In the genomic region with DNA sequence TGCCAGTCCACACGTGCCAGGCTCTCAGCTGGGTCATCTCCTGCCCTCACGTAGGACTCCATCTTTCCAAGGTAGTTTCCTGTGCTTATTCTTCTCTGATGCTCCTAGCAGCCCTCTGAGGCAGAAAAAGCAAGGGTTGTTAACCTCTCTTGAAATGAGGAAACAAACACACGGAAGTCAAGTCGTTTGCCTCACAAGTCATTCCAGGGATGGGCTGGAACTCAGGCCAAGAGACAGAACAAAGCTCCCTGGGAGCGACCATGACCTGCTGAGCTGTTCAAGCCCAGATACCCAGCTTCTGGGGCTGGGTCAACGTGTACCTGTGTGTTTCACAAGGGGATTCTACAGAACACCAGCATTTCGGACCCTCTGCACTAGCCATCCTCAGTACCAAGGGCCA, we compare ENCODE assay signal across 16 cellular contexts. TPM values are rescaled to one million over a fixed set of nuclear protein-coding genes. Genes with fewer than 3 reads are reported as not detected.
DNase-seq lines count a peak whose midpoint lies in the region; ATAC-seq, FAIRE-seq and TF ChIP-seq lines count a peak whose summit lies in the region.
"Had no signal": no experiment of that assay in that cellular context is flagged by ENCODE, and none has a peak within 500 bp of the region (broad histone marks: within the 10 kb centered on the region; RNA-seq: fewer than 3 reads in every experiment).

No MANE protein-coding gene starts in this region.

- no peak overlapping the region for H3K4me3 Mint-ChIP-seq in activated CD4-positive, alpha-beta memory T cell treated with anti-CD3 and anti-CD28 coated beads for 36 hours
- H3K4me3 Mint-ChIP-seq in CD4-positive, alpha-beta T cell, result no peak overlapping the region
- H3K4me3 Mint-ChIP-seq: activated B cell treated with CpG ODN at 0.5 μM for 24 hours; activated T-cell treated with anti-CD3 and anti-CD28 coated beads, Interleukin-2, amount 50 U/mL, for 24 hours; brain had no signal

- TF ChIP-seq CTCF in K562 (IDR thresholded peaks at IDR 0.05 in 2 of 3, conservative IDR thresholded peaks at IDR 0.05 in 1 of 3; ENCODE audit: insufficient read depth in 2 of 3, low read depth in 1 of 3, low read length in 3 of 3), result no peak
- no peak for TF ChIP-seq CTCF in CD4-positive, alpha-beta T cell (IDR thresholded peaks at IDR 0.05)

- H3K9me3 ChIP-seq in GM23248 (ENCODE audit: low read depth) (no peaks in the 10 kb centered on the region), K562 (replicated peaks; ENCODE audit: control insufficient read depth, insufficient read depth, low read depth, low read length) (no peaks in the 10 kb centered on the region), small intestine (ENCODE audit: control insufficient read depth, low read depth) (no peaks in the 10 kb centered on the region)
- no peaks in the 10 kb centered on the region for H3K9me3 ChIP-seq in CD4-positive, alpha-beta T cell (ENCODE audit: control insufficient read depth, low read length)
- H3K9me3 ChIP-seq: BLaER1 treated with 17β-estradiol and CSF1 and Interleukin-3, amounts not matched to agents 10 nM and 100 nM had no signal

- H3K9me2 ChIP-seq in GM23248 (ENCODE audit: insufficient read depth), result no peaks in the 10 kb centered on the region

- DNase-seq in GM23248, result peak; percentile 37
- DNase-seq in K562 (ENCODE audit: extremely low read depth in 1 of 4, low spot score in 3 of 4), result no peak
- DNase-seq in glomerular visceral epithelial cell (ENCODE audit: extremely low spot score), result peak; percentile 16
- peak; percentile 92 for DNase-seq in small intestine
- DNase-seq in activated CD4-positive, alpha-beta memory T cell treated with anti-CD3 and anti-CD28 coated beads for 36 hours, result no peak
- DNase-seq in activated effector memory CD4-positive, alpha-beta T cell treated with anti-CD3 and anti-CD28 coated beads, Interleukin-2, amount 50 U/mL, for 16 hours, result no peak
- no peak for DNase-seq in CD4-positive, alpha-beta T cell
- DNase-seq: activated B cell treated with CpG ODN at 0.5 μM for 24 hours; activated T-cell treated with anti-CD3 and anti-CD28 coated beads, Interleukin-2, amount 50 U/mL, for 24 hours; NCI-H524; retina had no signal

- no peak overlapping the region for H3K27ac Mint-ChIP-seq in activated CD4-positive, alpha-beta memory T cell treated with anti-CD3 and anti-CD28 coated beads for 36 hours
- H3K27ac Mint-ChIP-seq in CD4-positive, alpha-beta T cell, result no peak overlapping the region
- H3K27ac Mint-ChIP-seq: activated B cell treated with CpG ODN at 0.5 μM for 24 hours; activated T-cell treated with anti-CD3 and anti-CD28 coated beads, Interleukin-2, amount 50 U/mL, for 24 hours had no signal

- H3K27me3 ChIP-seq in GM23248 (replicated peaks; ENCODE audit: insufficient read depth) (no peaks in the 10 kb centered on the region), K562 (ENCODE audit: control insufficient read depth in 2 of 2, insufficient read depth in 2 of 2, low read length in 2 of 2) (peaks cover 17 to 40% of the 10 kb centered on the region in 2 experiments; a peak in 4 of 5 replicates), small intestine (ENCODE audit: control insufficient read depth in 2 of 2, insufficient read depth in 2 of 2, low read length in 2 of 2) (no peaks in the 10 kb centered on the region)
- no peaks in the 10 kb centered on the region for H3K27me3 ChIP-seq in CD4-positive, alpha-beta T cell (ENCODE audit: control insufficient read depth, insufficient read depth, low read length)
- H3K27me3 ChIP-seq: BLaER1 treated with 17β-estradiol and CSF1 and Interleukin-3, amounts not matched to agents 10 nM and 100 nM had no signal

- H3K79me2 ChIP-seq in GM23248 (ENCODE audit: insufficient read depth), result no peaks in the 10 kb centered on the region
- no peaks in the 10 kb centered on the region for H3K79me2 ChIP-seq in K562 (ENCODE audit: control insufficient read depth, insufficient read depth, low read length)

- peak overlapping the region; percentile 43 for H3K4me2 ChIP-seq in GM23248 (ENCODE audit: unreplicated experiment)
- no peak overlapping the region for H3K4me2 ChIP-seq in K562 (ENCODE audit: insufficient read depth, low read length)

- POLR2A ChIA-PET in K562 (lab: Yijun Ruan, JAX), result interaction anchor here (0.7 kb wide), 1 partner anchor 220 kb away, joined by 3 read pairs; no protein-coding TSS in a partner anchor
- POLR2A ChIA-PET in activated CD4-positive, alpha-beta memory T cell treated with anti-CD3 and anti-CD28 coated beads for 36 hours (lab: Charles Lee), result interaction anchor here (0.6 kb wide), 1 partner anchor 273 kb away, joined by 3 read pairs; no protein-coding TSS in a partner anchor
- POLR2A ChIA-PET in CD4-positive, alpha-beta T cell (lab: Charles Lee), result no interaction called here

- no peak overlapping the region for H2AFZ ChIP-seq in GM23248
- no peak overlapping the region for H2AFZ ChIP-seq in K562 (ENCODE audit: low read depth, low read length)

- H3K9ac ChIP-seq in GM23248 (no peak overlapping the region), K562 (ENCODE audit: insufficient read depth in 1 of 2, low read depth in 2 of 2, low read length in 2 of 2) (no peak overlapping the region)
- H3K9ac ChIP-seq: BLaER1 treated with 17β-estradiol and CSF1 and Interleukin-3, amounts not matched to agents 10 nM and 100 nM had no signal

- H3K9me1 ChIP-seq in K562 (ENCODE audit: control insufficient read depth, insufficient read depth, low read length), result no peaks in the 10 kb centered on the region

- BruUV-seq in K562 (replicated peaks; lab: Mats Ljungman, UMichigan), result no TSS peak

- H3K9me3 Mint-ChIP-seq in activated CD4-positive, alpha-beta memory T cell treated with anti-CD3 and anti-CD28 coated beads for 36 hours, result no peaks in the 10 kb centered on the region
- H3K9me3 Mint-ChIP-seq in CD4-positive, alpha-beta T cell, result no peaks in the 10 kb centered on the region
- H3K9me3 Mint-ChIP-seq: activated B cell treated with CpG ODN at 0.5 μM for 24 hours; activated T-cell treated with anti-CD3 and anti-CD28 coated beads, Interleukin-2, amount 50 U/mL, for 24 hours; brain had no signal

- no peak for TF ChIP-seq EP300 in K562 (IDR thresholded peaks at IDR 0.05; ENCODE audit: low read length)

- FAIRE-seq in K562 (lab: Jason Lieb, UNC) (no peak), small intestine (lab: Jason Lieb, UNC) (no peak)
- FAIRE-seq: frontal cortex, G401.6 had no signal

- intact Hi-C loops in K562 (cut with micrococcal nuclease), result no loop called here
- intact Hi-C loops in activated CD4-positive, alpha-beta memory T cell treated with anti-CD3 and anti-CD28 coated beads for 36 hours (cut with micrococcal nuclease), result loop anchor here (10.0 kb wide), 1 partner anchor 59 kb away; no protein-coding TSS in a partner anchor
- intact Hi-C loops in CD4-positive, alpha-beta T cell (cut with DNase I, micrococcal nuclease), result loop anchor here in 1 of 2 experiments (10.0 kb wide), 1 partner anchor 299 kb away; no protein-coding TSS in a partner anchor

- H3K4me3 ChIP-seq in GM23248 (no peak overlapping the region), K562 (no peak overlapping the region), small intestine (ENCODE audit: low read depth in 1 of 2, low read length in 2 of 2) (no peak overlapping the region)
- H3K4me3 ChIP-seq: BLaER1 treated with 17β-estradiol and CSF1 and Interleukin-3, amounts not matched to agents 10 nM and 100 nM had no signal

- H4K20me1 ChIP-seq in GM23248 (ENCODE audit: insufficient read depth) (no peaks in the 10 kb centered on the region), K562 (replicated peaks; ENCODE audit: control insufficient read depth, insufficient read depth, low read length) (0 out of 2 replicates have a peak, but pooled peaks cover 3% of the 10 kb centered on the region)
- H4K20me1 ChIP-seq: BLaER1 treated with 17β-estradiol and CSF1 and Interleukin-3, amounts not matched to agents 10 nM and 100 nM had no signal

- CTCF ChIA-PET in K562 (lab: Yijun Ruan, JAX; ENCODE audit: low intra/inter-chr PET ratio), result no interaction called here
- CTCF ChIA-PET in activated CD4-positive, alpha-beta memory T cell treated with anti-CD3 and anti-CD28 coated beads for 36 hours (lab: Charles Lee), result no interaction called here
- CTCF ChIA-PET in CD4-positive, alpha-beta T cell (lab: Charles Lee), result no interaction called here

- H3K4me1 Mint-ChIP-seq in activated CD4-positive, alpha-beta memory T cell treated with anti-CD3 and anti-CD28 coated beads for 36 hours (ENCODE audit: low read depth), result no peaks in the 10 kb centered on the region
- H3K4me1 Mint-ChIP-seq in CD4-positive, alpha-beta T cell (ENCODE audit: low read depth), result no peaks in the 10 kb centered on the region
- H3K4me1 Mint-ChIP-seq: activated B cell treated with CpG ODN at 0.5 μM for 24 hours had no signal

- peaks cover 12% of the 10 kb centered on the region; the same call in 1 of the 2 replicates for H3F3A ChIP-seq in GM23248 (ENCODE audit: insufficient read depth)

- H3K36me3 ChIP-seq in GM23248 (ENCODE audit: low read depth) (no peaks in the 10 kb centered on the region), K562 (ENCODE audit: control insufficient read depth, insufficient read depth, low read length) (no peaks in the 10 kb centered on the region), small intestine (ENCODE audit: control insufficient read depth in 2 of 2, insufficient read depth in 2 of 2, low read length in 2 of 2) (no peaks in the 10 kb centered on the region)
- H3K36me3 ChIP-seq: BLaER1 treated with 17β-estradiol and CSF1 and Interleukin-3, amounts not matched to agents 10 nM and 100 nM had no signal

- no peaks in the 10 kb centered on the region for H3K36me3 Mint-ChIP-seq in activated CD4-positive, alpha-beta memory T cell treated with anti-CD3 and anti-CD28 coated beads for 36 hours
- H3K36me3 Mint-ChIP-seq in CD4-positive, alpha-beta T cell (ENCODE audit: low read depth), result no peaks in the 10 kb centered on the region
- H3K36me3 Mint-ChIP-seq: brain had no signal

- no peak for TF ChIP-seq POLR2A in K562 (conservative IDR thresholded peaks at IDR 0.05)

- H3K4me1 ChIP-seq in GM23248 (ENCODE audit: insufficient read depth), result peaks cover 27% of the 10 kb centered on the region
- H3K4me1 ChIP-seq in K562 (replicated peaks in 1 of 2; ENCODE audit: control insufficient read depth in 2 of 2, insufficient read depth in 2 of 2, low read length in 2 of 2), result 0 out of 5 replicates have a peak, but pooled peaks cover 0 to 4% of the 10 kb centered on the region in 2 experiments
- H3K4me1 ChIP-seq in small intestine (ENCODE audit: control insufficient read depth in 2 of 2, insufficient read depth in 1 of 2, low read depth in 1 of 2, low read length in 1 of 2), result peaks cover 0 to 8% of the 10 kb centered on the region in 2 donors

- in situ Hi-C loops in GM23248 (cut with MboI), result no loop called here
- in situ Hi-C loops in K562 (cut with MboI), result no loop called here

- H3K27ac ChIP-seq in GM23248 (peak overlapping the region; percentile 52), K562 (ENCODE audit: extremely low read depth, low read depth, low read length) (no peak overlapping the region), small intestine (ENCODE audit: low read depth in 1 of 2, low read length in 1 of 2) (peak overlapping the region; percentile 92 to 96)
- no peak overlapping the region for H3K27ac ChIP-seq in CD4-positive, alpha-beta T cell (ENCODE audit: low read depth, low read length)
- H3K27ac ChIP-seq: BLaER1 treated with 17β-estradiol and CSF1 and Interleukin-3, amounts not matched to agents 10 nM and 100 nM had no signal

- WGBS in GM23248 (ENCODE audit: low coverage in 1 of 2, low lambda C conversion rate in 2 of 2, missing lambda C conversion rate in 2 of 2), 2 experiments, result 53 to 54% methylated on average over 7 of the region's 7 CpGs
- 2% methylated on average over 7 of the region's 7 CpGs for WGBS in K562 (ENCODE audit: insufficient coverage, low coverage, missing lambda C conversion rate)
- 33 to 58% (median 38%) methylated on average over 7 of the region's 7 CpGs for whole genome bisulfite sequencing in small intestine, 3 donors

- no peak for ATAC-seq in K562
- ATAC-seq in CD4-positive, alpha-beta T cell (ENCODE audit: poor library complexity), result no peak
- ATAC-seq in GM18519 (IDR thresholded peaks at IDR 0.05; ENCODE audit: low FRiP score, unreplicated experiment), result no peak

- H3K27me3 Mint-ChIP-seq in activated CD4-positive, alpha-beta memory T cell treated with anti-CD3 and anti-CD28 coated beads for 36 hours, result peaks cover 4% of the 10 kb centered on the region
- H3K27me3 Mint-ChIP-seq in CD4-positive, alpha-beta T cell, result peaks cover 8% of the 10 kb centered on the region

- no peak for TF ChIP-seq RAD21 in K562 (CRISPR knock-in tag; conservative IDR thresholded peaks at IDR 0.05 in 1 of 2, IDR thresholded peaks at IDR 0.05 in 1 of 2)

RNA-seq across cellular contexts. Expression of a gene that starts 28.2 kb away (rescaled TPM):
- not detected in 2 replicates for total RNA-seq in GM23248 (2014; rRNA removed; shearing (Covaris generic))
- polyA plus RNA-seq in GM23248 (2016; fragmentation: Nextera tagmentation; extraction: Ambion mirVana), result not detected in 2 replicates
- total RNA-seq in K562 (2011; cell fraction: chromatin; rRNA removed; ENCODE audit: low replicate concordance), result not detected in 2 replicates
- not detected in 2 replicates for total RNA-seq in K562 (2011; cell fraction: nucleolus; rRNA removed)
- total RNA-seq in K562 (2011; cell fraction: nucleoplasm; rRNA removed), result not detected in 2 replicates
- not detected in 2 replicates for total RNA-seq in K562 (2014; rRNA removed)
- not detected in 2 replicates for total RNA-seq in K562 (2014; rRNA removed; fragmentation: Illumina TruSeq; extraction: Trizol)
- total RNA-seq in K562 (2015; rRNA removed; fragmentation: Illumina TruSeq; extraction: Trizol), result not detected in 2 replicates
- total RNA-seq in K562 (2021), result not detected in 2 replicates
- polyA plus RNA-seq in K562 (2011; rRNA removed), result 0.01 TPM in 1 of 2 replicates, not detected in the other
- 0.01 and 0.03 TPM in 2 replicates for polyA plus RNA-seq in K562 (2011; cell fraction: cytosol; rRNA removed)
- polyA plus RNA-seq in K562 (2011; cell fraction: nucleus; rRNA removed), result not detected in 2 replicates
- polyA plus RNA-seq in K562 (2012), result not detected in 2 replicates
- not detected in 2 replicates for polyA plus RNA-seq in K562 (2014; fragmentation: Illumina TruSeq; extraction: Trizol)
- polyA plus RNA-seq in K562 (2014; fragmentation: Nextera tagmentation; extraction: Ambion mirVana), result not detected
- polyA plus RNA-seq in K562 (2014; rRNA removed), result not detected in 2 replicates
- not detected in 2 replicates for polyA minus RNA-seq in K562 (2011; rRNA and poly(A)+ RNA removed)
- polyA minus RNA-seq in K562 (2011; cell fraction: cytosol; rRNA and poly(A)+ RNA removed), result not detected in 2 replicates
- polyA minus RNA-seq in K562 (2011; cell fraction: nucleus; rRNA and poly(A)+ RNA removed), result not detected in 2 replicates
- polyA plus RNA-seq in small intestine, result 1 to 10 TPM in 2 of 3 donors, under 1 TPM in 1; 0.45 to 3.2 (median 2.9) TPM
- total RNA-seq in activated CD4-positive, alpha-beta memory T cell treated with anti-CD3 and anti-CD28 coated beads for 36 hours, result not detected
- total RNA-seq in CD4-positive, alpha-beta T cell, result not detected
- total RNA-seq: activated B cell treated with CpG ODN at 0.5 μM for 24 hours had no signal

RNA-seq across cellular contexts. Expression of a gene that starts 59.1 kb away (rescaled TPM):
- total RNA-seq in GM23248 (2014; rRNA removed; shearing (Covaris generic)), result 3.4 and 5.4 TPM in 2 replicates
- 0.91 and 1.5 TPM in 2 replicates for polyA plus RNA-seq in GM23248 (2016; fragmentation: Nextera tagmentation; extraction: Ambion mirVana)
- total RNA-seq in K562 (2011; cell fraction: chromatin; rRNA removed; ENCODE audit: low replicate concordance), result 12.1 and 23.1 TPM in 2 replicates
- total RNA-seq in K562 (2011; cell fraction: nucleolus; rRNA removed), result 12.4 and 13.3 TPM in 2 replicates
- 11.0 and 16.1 TPM in 2 replicates for total RNA-seq in K562 (2011; cell fraction: nucleoplasm; rRNA removed)
- 27.7 and 28.8 TPM in 2 replicates for total RNA-seq in K562 (2014; rRNA removed)
- 5.6 and 7.7 TPM in 2 replicates for total RNA-seq in K562 (2014; rRNA removed; fragmentation: Illumina TruSeq; extraction: Trizol)
- total RNA-seq in K562 (2015; rRNA removed; fragmentation: Illumina TruSeq; extraction: Trizol), result 16.2 and 16.9 TPM in 2 replicates
- total RNA-seq in K562 (2021), result 31.2 and 32.8 TPM in 2 replicates
- 8.5 and 15.3 TPM in 2 replicates for polyA plus RNA-seq in K562 (2011; rRNA removed)
- 8.1 and 15.3 TPM in 2 replicates for polyA plus RNA-seq in K562 (2011; cell fraction: cytosol; rRNA removed)
- 12.2 and 17.2 TPM in 2 replicates for polyA plus RNA-seq in K562 (2011; cell fraction: nucleus; rRNA removed)
- polyA plus RNA-seq in K562 (2012), result 15.9 and 19.7 TPM in 2 replicates
- 10.6 and 13.6 TPM in 2 replicates for polyA plus RNA-seq in K562 (2014; fragmentation: Illumina TruSeq; extraction: Trizol)
- under 1 TPM; 0.10 to 0.11 TPM for polyA plus RNA-seq in K562 (2014; fragmentation: Nextera tagmentation; extraction: Ambion mirVana)
- polyA plus RNA-seq in K562 (2014; rRNA removed), result 19.8 and 22.6 TPM in 2 replicates
- polyA minus RNA-seq in K562 (2011; rRNA and poly(A)+ RNA removed), result 14.2 and 15.3 TPM in 2 replicates
- polyA minus RNA-seq in K562 (2011; cell fraction: cytosol; rRNA and poly(A)+ RNA removed), result 15.2 and 18.3 TPM in 2 replicates
- polyA minus RNA-seq in K562 (2011; cell fraction: nucleus; rRNA and poly(A)+ RNA removed), result 5.0 and 8.7 TPM in 2 replicates
- polyA plus RNA-seq in small intestine, result 10 to 100 TPM in 1 of 3 donors, 1 to 10 TPM in 2; 4.2 to 14.7 (median 5.4) TPM
- 10 to 100 TPM; 24.5 to 24.7 TPM for total RNA-seq in activated CD4-positive, alpha-beta memory T cell treated with anti-CD3 and anti-CD28 coated beads for 36 hours
- 10 to 100 TPM in 1 of 2 experiments, 1 to 10 TPM in 1; 8.6 to 10.8 TPM for total RNA-seq in CD4-positive, alpha-beta T cell

Comparison
In these comparisons a context has a peak if more than half of its experiments do, and no peak if none do; other contexts are left out.
1. DNase-seq: peak in GM23248 (single experiment), glomerular visceral epithelial cell (single experiment) and small intestine (single experiment); none in K562 (0 of 4), activated CD4-positive, alpha-beta memory T cell treated with anti-CD3 and anti-CD28 coated beads for 36 hours (single experiment), activated effector memory CD4-positive, alpha-beta T cell treated with anti-CD3 and anti-CD28 coated beads, Interleukin-2, amount 50 U/mL, for 16 hours (single experiment) and CD4-positive, alpha-beta T cell (0 of 10).
2. H3K27ac ChIP-seq: peak in GM23248 (single experiment) and small intestine (2 of 2); none in K562 (single experiment) and CD4-positive, alpha-beta T cell (single experiment).